Comparison of ENCODE assay signal across 14 cellular contexts in genomic region chr12:53236443-53237111, GRCh38. TPM values are rescaled to one million over a fixed set of nuclear protein-coding genes. Genes with fewer than 3 reads are reported as not detected.
A peak's percentile ranks its signal among the peaks of the same experiment; 100 is the strongest.
DNase-seq lines count a peak whose midpoint lies in the region; TF ChIP-seq lines count a peak whose summit lies in the region.
"Had no signal": no experiment of that assay in that cellular context is flagged by ENCODE, and none has a peak within 500 bp of the region (broad histone marks: within the 10 kb centered on the region; RNA-seq: fewer than 3 reads in every experiment).

No MANE protein-coding gene starts in this region.

- TF ChIP-seq CTCF in endodermal cell (conservative IDR thresholded peaks at IDR 0.05), result no peak

- H3K4me3 Mint-ChIP-seq in endodermal cell, result no peak overlapping the region

- WGBS in endodermal cell (ENCODE audit: insufficient coverage in 1 of 2, insufficient read length in 1 of 2), 2 experiments, result 83% methylated on average over 1 of the region's 1 CpG; no CpG with 5 or more reads in 1 of the 2 experiments

- H3K9ac ChIP-seq in endodermal cell (ENCODE audit: extremely low read depth, low read length, poor library complexity, severe bottlenecking), result no peak overlapping the region

- no peaks in the 10 kb centered on the region for H3K9me3 ChIP-seq in endodermal cell (ENCODE audit: control insufficient read depth, low read length)
- H3K9me3 ChIP-seq: esophagus muscularis mucosa, right atrium auricular region, SJSA1, uterus had no signal

- H3K27me3 ChIP-seq in endodermal cell (ENCODE audit: control insufficient read depth, insufficient read depth, low read length, poor library complexity, severe bottlenecking), result peaks cover 1% of the 10 kb centered on the region
- H3K27me3 ChIP-seq: esophagus muscularis mucosa, right atrium auricular region, SJSA1, uterus had no signal

- H3K27ac ChIP-seq in endodermal cell (ENCODE audit: low read depth, low read length), result no peak overlapping the region
- H3K27ac ChIP-seq: esophagus muscularis mucosa, right atrium auricular region, SJSA1, uterus had no signal

- H3K27ac Mint-ChIP-seq in endodermal cell, result peak overlapping the region; percentile 64

- H3K4me1 ChIP-seq in endodermal cell (ENCODE audit: control insufficient read depth, insufficient read depth, low read length), result peaks cover 16% of the 10 kb centered on the region

- H3K9me3 Mint-ChIP-seq in endodermal cell, result no peaks in the 10 kb centered on the region

- H3K27me3 Mint-ChIP-seq in endodermal cell (ENCODE audit: insufficient read depth), result peaks cover 2% of the 10 kb centered on the region

- peak; percentile 63 for DNase-seq in stimulated activated naive CD4-positive, alpha-beta T cell treated with Interleukin-2 at 50 U/mL for 16 hours (lab: John Stamatoyannopoulos, UW)
- DNase-seq in stimulated activated naive CD4-positive, alpha-beta T cell (lab: John Stamatoyannopoulos, UW), result no peak
- DNase-seq in activated CD8-positive, alpha-beta memory T cell treated with anti-CD3 and anti-CD28 coated beads, Interleukin-2, amount 50 U/mL, for 4 hours, result peak; percentile 54
- no peak for DNase-seq in endodermal cell
- DNase-seq in anterior cingulate cortex (lab: John Stamatoyannopoulos, UW), result no peak
- DNase-seq in SK-N-DZ (ENCODE audit: low spot score), result no peak
- DNase-seq in ecto neural progenitor cell (ENCODE audit: low spot score), result no peak
- no peak for DNase-seq in mucosa of gallbladder (ENCODE audit: low spot score)
- DNase-seq: NCI-H748 treated with DMSO at 0.1 percent for 48 hours, uterus had no signal

- H3K4me3 ChIP-seq in endodermal cell (ENCODE audit: low read length), result no peak overlapping the region
- H3K4me3 ChIP-seq: esophagus muscularis mucosa, right atrium auricular region, SJSA1, uterus had no signal

- H3K4me1 Mint-ChIP-seq in endodermal cell, result peaks cover 52% of the 10 kb centered on the region

- H3K36me3 Mint-ChIP-seq in endodermal cell (ENCODE audit: low read depth), result no peaks in the 10 kb centered on the region

- no peaks in the 10 kb centered on the region for H3K36me3 ChIP-seq in endodermal cell (ENCODE audit: control insufficient read depth, insufficient read depth, low read length)
- H3K36me3 ChIP-seq: esophagus muscularis mucosa, right atrium auricular region, SJSA1, uterus had no signal

RNA-seq across cellular contexts. Expression of gene RARG, which starts 4.6 kb away (rescaled TPM):
- 10 to 100 TPM; 19.5 to 26.8 TPM for total RNA-seq in endodermal cell
- 23.9 TPM for polyA plus RNA-seq in endodermal cell (2013, experiment 1 of 2)
- 18.1 TPM for polyA plus RNA-seq in endodermal cell (2013, experiment 2 of 2)
- 0.35 and 2.0 TPM in 2 replicates for polyA plus RNA-seq in SK-N-DZ (2014; cell fraction: cytosol; rRNA removed)
- 1.9 and 2.2 TPM in 2 replicates for polyA plus RNA-seq in SK-N-DZ (2014; cell fraction: nucleus; rRNA removed)
- total RNA-seq in mucosa of gallbladder, result 41.8 TPM

RNA-seq across cellular contexts. Expression of gene ITGB7, which starts 29.5 kb away (rescaled TPM):
- total RNA-seq in endodermal cell (1 to 10 TPM; 1.4 TPM), mucosa of gallbladder (5.8 TPM)
- polyA plus RNA-seq in endodermal cell (2013, experiment 1 of 2), result 0.18 TPM
- polyA plus RNA-seq in endodermal cell (2013, experiment 2 of 2), result 0.46 TPM
- polyA plus RNA-seq in SK-N-DZ (2014; cell fraction: cytosol; rRNA removed), result 0.14 TPM in 1 of 2 replicates, not detected in the other
- not detected in 2 replicates for polyA plus RNA-seq in SK-N-DZ (2014; cell fraction: nucleus; rRNA removed)
- total RNA-seq: HT1080 had no signal

RNA-seq across cellular contexts. Expression of gene ESPL1, which starts 31.5 kb away (rescaled TPM):
- total RNA-seq in endodermal cell (10 to 100 TPM; 33.3 to 50.7 TPM), mucosa of gallbladder (1.5 TPM)
- 33.8 TPM for polyA plus RNA-seq in endodermal cell (2013, experiment 1 of 2)
- 34.2 TPM for polyA plus RNA-seq in endodermal cell (2013, experiment 2 of 2)
- 60.0 and 67.0 TPM in 2 replicates for polyA plus RNA-seq in SK-N-DZ (2014; cell fraction: cytosol; rRNA removed)
- polyA plus RNA-seq in SK-N-DZ (2014; cell fraction: nucleus; rRNA removed), result 114 and 155 TPM in 2 replicates

RNA-seq across cellular contexts. Expression of gene CSAD, which starts 55.9 kb away (rescaled TPM):
- total RNA-seq in endodermal cell, result 10 to 100 TPM; 24.9 to 38.2 TPM
- polyA plus RNA-seq in endodermal cell (2013, experiment 1 of 2), result 20.2 TPM
- polyA plus RNA-seq in endodermal cell (2013, experiment 2 of 2), result 23.9 TPM
- 8.3 and 10.5 TPM in 2 replicates for polyA plus RNA-seq in SK-N-DZ (2014; cell fraction: cytosol; rRNA removed)
- 54.6 and 66.7 TPM in 2 replicates for polyA plus RNA-seq in SK-N-DZ (2014; cell fraction: nucleus; rRNA removed)
- 44.3 TPM for total RNA-seq in mucosa of gallbladder

RNA-seq across cellular contexts. Expression of gene ZNF740, which starts 56.1 kb away (rescaled TPM):
- total RNA-seq in endodermal cell, result 10 to 100 TPM; 54.0 to 54.6 TPM
- polyA plus RNA-seq in endodermal cell (2013, experiment 1 of 2), result 31.5 TPM
- polyA plus RNA-seq in endodermal cell (2013, experiment 2 of 2), result 26.9 TPM
- polyA plus RNA-seq in SK-N-DZ (2014; cell fraction: cytosol; rRNA removed), result 15.1 and 20.2 TPM in 2 replicates
- polyA plus RNA-seq in SK-N-DZ (2014; cell fraction: nucleus; rRNA removed), result 30.2 and 38.9 TPM in 2 replicates
- total RNA-seq in mucosa of gallbladder, result 40.4 TPM

Comparison
In these comparisons a context has a peak if more than half of its experiments do, and no peak if none do; other contexts are left out.
1. DNase-seq: peak in stimulated activated naive CD4-positive, alpha-beta T cell treated with Interleukin-2 at 50 U/mL for 16 hours (single experiment) and activated CD8-positive, alpha-beta memory T cell treated with anti-CD3 and anti-CD28 coated beads, Interleukin-2, amount 50 U/mL, for 4 hours (single experiment); none in stimulated activated naive CD4-positive, alpha-beta T cell (0 of 6), endodermal cell (single experiment), anterior cingulate cortex (0 of 58), SK-N-DZ (single experiment), ecto neural progenitor cell (single experiment) and mucosa of gallbladder (single experiment).
2. RNA of gene ESPL1, which starts 31.5 kb away (total RNA-seq): 33.3 to 50.7 TPM in endodermal cell; 1.5 TPM in mucosa of gallbladder (single experiment); every median in the first group is over 10 times any median in the second.